Comparison of ENCODE assay signal across 8 cellular contexts in the genomic region with DNA sequence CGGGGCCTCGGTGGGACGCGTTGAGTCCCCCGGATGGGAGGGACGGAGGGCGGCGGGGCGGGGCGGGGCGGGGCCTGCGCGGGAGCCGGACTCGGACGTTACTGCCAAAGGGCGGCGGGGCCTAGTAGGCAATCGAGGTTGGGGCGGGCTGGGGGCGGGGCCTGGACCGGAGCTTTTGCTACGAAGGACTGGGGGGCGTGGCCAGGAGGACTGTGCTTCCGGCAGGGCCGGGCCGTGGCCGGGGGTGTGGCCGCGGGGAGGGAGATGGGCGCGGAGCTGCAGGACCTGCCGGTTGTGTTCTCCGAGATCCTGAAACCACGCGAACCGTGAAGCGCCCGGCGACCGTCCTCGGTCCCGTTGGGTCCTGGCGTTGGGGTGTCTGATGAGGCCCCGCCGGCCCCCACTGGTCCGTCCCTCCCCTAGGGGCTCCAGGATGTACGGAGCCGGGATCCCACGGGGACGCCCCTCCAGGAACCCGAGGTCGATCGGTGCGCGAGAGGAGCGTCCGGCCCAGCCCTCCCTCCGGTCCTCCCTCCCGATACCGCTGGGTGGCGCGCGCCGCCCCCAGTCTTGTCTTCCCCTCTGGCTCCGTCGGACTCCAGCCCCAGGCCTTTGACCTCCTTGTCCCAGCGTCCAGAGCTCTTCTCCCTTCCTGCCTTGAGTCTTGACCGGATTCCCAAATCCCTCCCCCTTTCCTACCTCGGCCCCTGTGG. TPM values are rescaled to one million over a fixed set of nuclear protein-coding genes. Genes with fewer than 3 reads are reported as not detected.
A peak's percentile ranks its signal among the peaks of the same experiment; 100 is the strongest.
DNase-seq lines count a peak whose midpoint lies in the region; ATAC-seq, FAIRE-seq and TF ChIP-seq lines count a peak whose summit lies in the region.

No MANE protein-coding gene starts in this region.

- peak; percentile 72 to 88 for ATAC-seq in A549
- peak; percentile 31 for ATAC-seq in GM18519 (IDR thresholded peaks at IDR 0.05; ENCODE audit: low FRiP score, unreplicated experiment)
- ATAC-seq in HG03039 (IDR thresholded peaks at IDR 0.05; ENCODE audit: unreplicated experiment): peak; percentile 54
- peak; percentile 82 for ATAC-seq in body of pancreas

- intact Hi-C loops in body of pancreas (cut with DNase I): no loop called here
- intact Hi-C loops in sigmoid colon (cut with DNase I): loop anchor here (1.0 to 2.0 kb wide), 3 partner anchors 24 to 175 kb away; a partner anchor contains a TSS

- peak overlapping the region; percentile 91 for H3K4me2 ChIP-seq in A549

- H3K36me3 ChIP-seq in body of pancreas (replicated peaks in 1 of 2; ENCODE audit: insufficient read depth in 1 of 2, low read depth in 2 of 2) (no peaks in the 10 kb centered on the region), iPS DF 6.9 (ENCODE audit: control insufficient read depth, insufficient read depth, low read length) (no peaks in the 10 kb centered on the region), sigmoid colon (no peaks in the 10 kb centered on the region)

- no peak for FAIRE-seq in A549 (lab: Jason Lieb, UNC)

- H3K4me1 ChIP-seq in A549 (peaks cover 6% of the 10 kb centered on the region; the same call in 2 of the 3 replicates), body of pancreas (peaks cover 42% of the 10 kb centered on the region), iPS DF 6.9 (ENCODE audit: control insufficient read depth, insufficient read depth, low read length) (peaks cover 8% of the 10 kb centered on the region), sigmoid colon (peaks cover 0 to 29% (median 19%) of the 10 kb centered on the region in 4 donors)

- peak; percentile 49 to 57 for TF ChIP-seq RAD21 in A549 (conservative IDR thresholded peaks at IDR 0.05 in 1 of 2, IDR thresholded peaks at IDR 0.05 in 1 of 2)

- H3K27ac ChIP-seq in A549 (peak overlapping the region; percentile 77 to 87), body of pancreas (peak overlapping the region; percentile 91 to 97 (median 94)), iPS DF 6.9 (ENCODE audit: low read length) (no peak overlapping the region), sigmoid colon (peak overlapping the region; percentile 95 to 98 (median 97))

- H3K4me3 ChIP-seq in A549: peak overlapping the region; percentile 59
- peak overlapping the region in 1 of 2 donors; percentile 36 for H3K4me3 ChIP-seq in body of pancreas
- peak overlapping the region; percentile 67; the same call in 1 of the 2 replicates for H3K4me3 ChIP-seq in iPS DF 6.9 (ENCODE audit: low read length)
- H3K4me3 ChIP-seq in sigmoid colon: peak overlapping the region; percentile 63 to 78 (median 68)

- DNase-seq in A549 (ENCODE audit: low read depth in 1 of 2, low spot score in 1 of 2): peak; percentile 91 to 98
- DNase-seq in NCI-H2029 treated with DMSO at 0.1 percent for 48 hours (lab: John Stamatoyannopoulos, UW): peak; percentile 81
- peak; percentile 96 for DNase-seq in T-helper 9 cell
- DNase-seq in body of pancreas: peak; percentile 99 to 100 (median 100)
- no peak for DNase-seq in iPS DF 6.9 (ENCODE audit: low read depth, low spot score)
- DNase-seq in sigmoid colon: peak; percentile 99

- TF ChIP-seq POLR2A in A549 (IDR thresholded peaks at IDR 0.05; ENCODE audit: low read length): peak; percentile 52
- peak; percentile 69 to 81 (median 79) for TF ChIP-seq POLR2A in body of pancreas (IDR thresholded peaks at IDR 0.05)
- TF ChIP-seq POLR2A in sigmoid colon (IDR thresholded peaks at IDR 0.05): peak in 1 of 2 donors; percentile 64

- CTCF ChIA-PET in A549 (lab: Yijun Ruan, JAX): interaction anchor here (0.6 to 14.1 kb wide), 28 partner anchors 9 to 657 kb away, joined by 3 to 181 read pairs (median 5); a partner anchor contains a TSS

- 3% methylated on average over 19 of the region's 70 CpGs for WGBS in A549 (ENCODE audit: missing lambda C conversion rate)
- 0 to 1% methylated on average over 17 to 59 of the region's 70 CpGs for WGBS in body of pancreas, 2 donors
- no CpG with 5 or more reads among the region's 70 CpGs for WGBS in iPS DF 6.9 (ENCODE audit: insufficient coverage, insufficient read length)
- WGBS in sigmoid colon, 2 donors: 1% methylated on average over 70 of the region's 70 CpGs

- H3K9me3 ChIP-seq in A549 (no peaks in the 10 kb centered on the region), body of pancreas (no peaks in the 10 kb centered on the region), iPS DF 6.9 (ENCODE audit: control insufficient read depth, insufficient read depth, low read length) (no peaks in the 10 kb centered on the region), sigmoid colon (no peaks in the 10 kb centered on the region)

- H3K27me3 ChIP-seq in body of pancreas (no peaks in the 10 kb centered on the region), iPS DF 6.9 (ENCODE audit: control insufficient read depth, insufficient read depth, low read length) (no peaks in the 10 kb centered on the region), sigmoid colon (peaks cover 0 to 5% (median 0%) of the 10 kb centered on the region in 3 donors)

- POLR2A ChIA-PET in A549 (lab: Yijun Ruan, JAX): interaction anchor here (0.8 to 2.4 kb wide), 10 partner anchors 11 to 62 kb away, joined by 3 to 10 read pairs (median 4); a partner anchor contains a TSS

- TF ChIP-seq CTCF in A549 (IDR thresholded peaks at IDR 0.05): peak; percentile 68
- TF ChIP-seq CTCF in body of pancreas (IDR thresholded peaks at IDR 0.05): peak; percentile 47 to 75 (median 56)
- TF ChIP-seq CTCF in sigmoid colon (IDR thresholded peaks at IDR 0.05): peak; percentile 60 to 80 (median 68)

- TF ChIP-seq EP300 in A549 (IDR thresholded peaks at IDR 0.05): no peak
- TF ChIP-seq EP300 in sigmoid colon (IDR thresholded peaks at IDR 0.05): no peak

TF ChIP-seq in A549, 52 proteins besides CTCF, POLR2A, EP300 and RAD21 (continues in another document):
- TF ChIP-seq, protein P1, sequence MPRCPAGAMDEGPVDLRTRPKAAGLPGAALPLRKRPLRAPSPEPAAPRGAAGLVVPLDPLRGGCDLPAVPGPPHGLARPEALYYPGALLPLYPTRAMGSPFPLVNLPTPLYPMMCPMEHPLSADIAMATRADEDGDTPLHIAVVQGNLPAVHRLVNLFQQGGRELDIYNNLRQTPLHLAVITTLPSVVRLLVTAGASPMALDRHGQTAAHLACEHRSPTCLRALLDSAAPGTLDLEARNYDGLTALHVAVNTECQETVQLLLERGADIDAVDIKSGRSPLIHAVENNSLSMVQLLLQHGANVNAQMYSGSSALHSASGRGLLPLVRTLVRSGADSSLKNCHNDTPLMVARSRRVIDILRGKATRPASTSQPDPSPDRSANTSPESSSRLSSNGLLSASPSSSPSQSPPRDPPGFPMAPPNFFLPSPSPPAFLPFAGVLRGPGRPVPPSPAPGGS (IDR thresholded peaks at IDR 0.05): 0 out of 3 replicates have a peak, but pooled peaks have one; percentile 47
- peak; percentile 72; the same call in 1 of the 2 replicates for TF ChIP-seq PHF8 (IDR thresholded peaks at IDR 0.05; ENCODE audit: borderline replicate concordance, low read depth)
- TF ChIP-seq ZSCAN20 (CRISPR knock-in tag; IDR thresholded peaks at IDR 0.05): no peak
- no peak for TF ChIP-seq FOXS1 (CRISPR knock-in tag; IDR thresholded peaks at IDR 0.05)
- TF ChIP-seq RFX5 (IDR thresholded peaks at IDR 0.05): 0 out of 2 replicates have a peak, but pooled peaks have one; percentile 34
- no peak for TF ChIP-seq HOXA7 (CRISPR knock-in tag; IDR thresholded peaks at IDR 0.05)

RNA-seq across cellular contexts. Expression of a gene that starts 0.6 kb away (rescaled TPM):
- 1.8 and 2.6 TPM in 2 replicates for polyA plus RNA-seq in A549 (2011; rRNA removed)
- polyA plus RNA-seq in A549 (2012; cell fraction: cytosol; rRNA removed): 10.3 and 13.0 TPM in 2 replicates
- polyA plus RNA-seq in A549 (2012; cell fraction: nucleus; rRNA removed): 24.4 and 25.6 TPM in 2 replicates
- polyA plus RNA-seq in A549 (2017; fragmentation: RNase III; extraction: RNeasy Plus Mini Kit Qiagen cat#74134 plus additional on column Dnase treatment): 5.4 to 7.8 TPM (median 5.6 TPM) in 3 replicates
- 1.0 and 3.1 TPM in 2 replicates for polyA minus RNA-seq in A549 (2011; rRNA and poly(A)+ RNA removed)
- total RNA-seq in body of pancreas: 10 to 100 TPM; 11.5 to 21.8 TPM
- 10 to 100 TPM in 1 of 4 donors, 1 to 10 TPM in 3; 3.6 to 10.9 (median 7.0) TPM for total RNA-seq in sigmoid colon
- 10 to 100 TPM; 29.6 to 63.1 (median 51.1) TPM for polyA plus RNA-seq in sigmoid colon

RNA-seq across cellular contexts. Expression of a gene that starts 9.2 kb away (rescaled TPM):
- polyA plus RNA-seq in A549 (2011; rRNA removed): not detected in 2 replicates
- not detected in 2 replicates for polyA plus RNA-seq in A549 (2012; cell fraction: cytosol; rRNA removed)
- polyA plus RNA-seq in A549 (2012; cell fraction: nucleus; rRNA removed): not detected in 2 replicates
- not detected in 3 replicates for polyA plus RNA-seq in A549 (2017; fragmentation: RNase III; extraction: RNeasy Plus Mini Kit Qiagen cat#74134 plus additional on column Dnase treatment)
- not detected in 2 replicates for polyA minus RNA-seq in A549 (2011; rRNA and poly(A)+ RNA removed)
- not detected for total RNA-seq in body of pancreas
- not detected for total RNA-seq in sigmoid colon
- polyA plus RNA-seq in sigmoid colon: 100 to 1,000 TPM in 1 of 3 donors, 10 to 100 TPM in 2; 15.8 to 109 (median 60.6) TPM

RNA-seq across cellular contexts. Expression of a gene that starts 20.1 kb away (rescaled TPM):
- 1.4 and 1.8 TPM in 2 replicates for polyA plus RNA-seq in A549 (2011; rRNA removed)
- 1.5 and 2.3 TPM in 2 replicates for polyA plus RNA-seq in A549 (2012; cell fraction: cytosol; rRNA removed)
- 3.0 and 3.6 TPM in 2 replicates for polyA plus RNA-seq in A549 (2012; cell fraction: nucleus; rRNA removed)
- 0.62 to 1.1 TPM (median 1.0 TPM) in 3 replicates for polyA plus RNA-seq in A549 (2017; fragmentation: RNase III; extraction: RNeasy Plus Mini Kit Qiagen cat#74134 plus additional on column Dnase treatment)
- polyA minus RNA-seq in A549 (2011; rRNA and poly(A)+ RNA removed): 1.2 TPM in 2 replicates
- 10 to 100 TPM in 1 of 2 donors, 1 to 10 TPM in 1; 7.0 to 16.2 TPM for total RNA-seq in body of pancreas
- not detected for total RNA-seq in sigmoid colon
- polyA plus RNA-seq in sigmoid colon: 10 to 100 TPM; 12.4 to 16.6 (median 16.2) TPM

RNA-seq across cellular contexts. Expression of a gene that starts 23.6 kb away (rescaled TPM):
- polyA plus RNA-seq in A549 (2011; rRNA removed): 78.8 and 95.1 TPM in 2 replicates
- polyA plus RNA-seq in A549 (2012; cell fraction: cytosol; rRNA removed): 221 and 240 TPM in 2 replicates
- polyA plus RNA-seq in A549 (2012; cell fraction: nucleus; rRNA removed): 604 and 688 TPM in 2 replicates
- 163 to 176 TPM (median 164 TPM) in 3 replicates for polyA plus RNA-seq in A549 (2017; fragmentation: RNase III; extraction: RNeasy Plus Mini Kit Qiagen cat#74134 plus additional on column Dnase treatment)
- 65.6 and 104 TPM in 2 replicates for polyA minus RNA-seq in A549 (2011; rRNA and poly(A)+ RNA removed)
- total RNA-seq in body of pancreas: 100 to 1,000 TPM; 209 to 264 TPM
- total RNA-seq in sigmoid colon: 100 to 1,000 TPM; 152 to 286 (median 203) TPM
- polyA plus RNA-seq in sigmoid colon: 100 to 1,000 TPM; 169 to 268 (median 254) TPM

RNA-seq across cellular contexts. Expression of a gene that starts 44.0 kb away (rescaled TPM):
- polyA plus RNA-seq in A549 (2011; rRNA removed) (not detected in 2 replicates), A549 (2017; fragmentation: RNase III; extraction: RNeasy Plus Mini Kit Qiagen cat#74134 plus additional on column Dnase treatment) (not detected in 3 replicates), sigmoid colon (under 1 TPM in 1 of 3 donors, not detected in 2; 0.38 TPM)
- polyA plus RNA-seq in A549 (2012; cell fraction: cytosol; rRNA removed): 0.01 TPM in 1 of 2 replicates, not detected in the other
- not detected in 2 replicates for polyA plus RNA-seq in A549 (2012; cell fraction: nucleus; rRNA removed)
- not detected in 2 replicates for polyA minus RNA-seq in A549 (2011; rRNA and poly(A)+ RNA removed)
- total RNA-seq in body of pancreas (not detected), sigmoid colon (not detected)

Comparison
In these comparisons a context has a peak if more than half of its experiments do, and no peak if none do; other contexts are left out.
1. ATAC-seq: peak in every context shown above with its lines; median percentile 82 in body of pancreas; 80 in A549; 54 in HG03039; 31 in GM18519.
2. RNA of a gene that starts 20.1 kb away (total RNA-seq): 7.0 to 16.2 TPM in body of pancreas; not detected in sigmoid colon; every median in the first group is over 4 times any median in the second.
3. Peak in every context shown above with its lines, with median percentiles within 50 percentile points of each other: CTCF ChIP-seq.